22 cellular contexts compared by ENCODE assay signal in the genomic region with DNA sequence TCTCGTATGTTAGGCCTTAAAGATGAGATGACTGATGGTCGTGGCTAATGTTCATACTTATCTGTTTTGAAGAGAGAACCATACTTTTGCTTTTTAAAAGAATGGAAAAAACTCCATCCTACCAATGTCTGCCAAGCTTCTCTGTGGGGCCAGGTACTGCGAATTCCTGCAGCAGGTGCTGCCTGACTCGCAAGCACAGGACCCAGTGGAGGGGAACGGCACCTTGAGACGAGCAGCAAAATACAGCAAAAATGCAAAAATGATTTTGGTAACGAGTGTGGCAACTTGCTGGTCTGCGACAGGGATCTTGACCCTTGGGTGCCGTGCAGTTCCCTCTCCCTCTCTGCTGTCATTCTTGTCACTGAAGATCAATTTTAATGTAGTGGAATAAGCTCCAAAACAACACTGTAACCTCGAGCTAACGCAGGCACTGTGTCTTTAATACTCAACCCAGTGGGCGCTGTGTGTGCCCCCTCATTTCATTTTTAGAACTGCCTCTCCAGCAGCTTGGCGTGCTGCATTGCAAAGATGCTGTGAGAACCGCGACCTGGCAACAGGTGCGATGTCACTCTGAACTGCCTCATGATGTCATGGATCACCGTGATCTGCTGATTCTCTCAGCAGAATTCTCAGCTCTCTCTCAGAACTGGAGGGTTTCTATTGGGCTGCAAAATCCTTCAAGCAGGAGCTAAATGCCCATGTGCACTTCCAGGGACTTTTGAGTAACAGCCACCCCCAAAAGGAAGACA. TPM values are rescaled to one million over a fixed set of nuclear protein-coding genes. Genes with fewer than 3 reads are reported as not detected.
"Had no signal": no experiment of that assay in that cellular context is flagged by ENCODE, and none has a peak within 500 bp of the region (broad histone marks: within the 10 kb centered on the region; RNA-seq: fewer than 3 reads in every experiment).

No MANE protein-coding gene starts in this region.

- H3K27ac ChIP-seq: foreskin keratinocyte, hepatocyte, neutrophil, psoas muscle, sigmoid colon, skin epidermis, testis, tibial nerve had no signal

- H3K4me1 ChIP-seq: foreskin keratinocyte, psoas muscle, sigmoid colon, testis had no signal

- H3K9me3 ChIP-seq: neutrophil, psoas muscle, sigmoid colon, testis, tibial nerve had no signal

- FAIRE-seq: colon, endothelial cell of umbilical vein, kidney had no signal

- H2AFZ ChIP-seq: hepatocyte had no signal

- H3K4me3 ChIP-seq: hepatocyte, lung, psoas muscle, sigmoid colon, skin epidermis, testis, tibial nerve had no signal

- H3K4me2 ChIP-seq: hepatocyte had no signal

- H3K27me3 ChIP-seq: foreskin keratinocyte, hepatocyte, neutrophil, sigmoid colon, testis, tibial nerve had no signal

- DNase-seq: erythroblast; foreskin keratinocyte; kidney; left cardiac atrium; left ventricle myocardium superior; mesendoderm; naive thymus-derived CD4-positive, alpha-beta T cell; nephron progenitor cell; psoas muscle; sigmoid colon; stimulated activated CD4-positive, alpha-beta T cell treated with anti-CD3 and anti-CD28 coated beads, Interleukin-2, amount 100 ng/mL, for 24 hours; stimulated activated CD4-positive, alpha-beta T cell treated with anti-CD3 and anti-CD28 coated beads, Interleukin-4, amount 100 ng/mL, for 4 hours; stimulated activated naive B cell treated with anti-CD40 and anti-IgM and Interleukin-4, amounts not matched to agents 10 μg/mL and 1 μg/mL and 100 μg/mL, for 72 hours; stimulated activated naive CD8-positive, alpha-beta T cell treated with anti-CD3 and anti-CD28 coated beads, Interleukin-15, amount 100 ng/mL, for 72 hours; testis had no signal

- ATAC-seq: foreskin keratinocyte; left cardiac atrium; left ventricle myocardium superior; naive thymus-derived CD4-positive, alpha-beta T cell; psoas muscle; stimulated activated naive B cell treated with anti-CD40 and anti-IgM and Interleukin-4, amounts not matched to agents 10 μg/mL and 1 μg/mL and 100 μg/mL, for 72 hours; stimulated activated naive CD8-positive, alpha-beta T cell treated with anti-CD3 and anti-CD28 coated beads, Interleukin-15, amount 100 ng/mL, for 72 hours had no signal

RNA-seq across cellular contexts. Expression of gene RAMACL, which starts 51.6 kb away (rescaled TPM):
- polyA plus RNA-seq: naive thymus-derived CD4-positive, alpha-beta T cell had no signal
